Comparison of ENCODE assay signal across 28 cellular contexts in the genomic region with DNA sequence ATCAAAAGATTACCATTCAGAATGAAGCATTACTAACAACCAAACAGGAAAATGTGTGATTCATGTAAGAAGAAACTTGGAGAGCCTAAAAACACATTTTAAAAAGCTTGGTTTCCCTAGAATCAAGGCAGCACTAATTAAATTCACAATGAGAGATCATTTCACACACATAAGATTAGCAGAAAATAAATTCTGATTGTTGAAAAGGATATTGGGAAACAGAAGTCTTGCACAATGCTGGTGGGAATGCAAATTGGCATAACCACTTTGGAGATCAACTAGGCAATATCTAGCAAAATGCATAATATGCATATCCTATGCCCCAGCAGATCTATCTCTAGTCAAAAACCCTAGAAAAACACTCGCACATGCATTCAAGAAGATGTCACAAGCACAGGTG.
"Had no signal": no experiment of that assay in that cellular context is flagged by ENCODE, and none has a peak within 500 bp of the region (broad histone marks: within the 10 kb centered on the region; RNA-seq: fewer than 3 reads in every experiment).

No MANE protein-coding gene starts in this region.

- ATAC-seq: left colon; left lung; mucosa of descending colon; naive thymus-derived CD4-positive, alpha-beta T cell; natural killer cell treated with Interleukin-12 subunit alpha and Interleukin-12 subunit beta and Interleukin-15 and Interleukin-18, amount 100 ng/mL, for 72 hours; sciatic nerve; stimulated activated naive B cell treated with anti-CD40 and anti-IgM and Interleukin-4, amounts not matched to agents 10 μg/mL and 1 μg/mL and 100 μg/mL, for 72 hours; stimulated activated naive CD8-positive, alpha-beta T cell treated with anti-CD3 and anti-CD28 coated beads, Interleukin-15, Interleukin-2, amounts not matched to agents 100 U/mL and 50 U/mL, for 24 hours had no signal

- H3K27me3 Mint-ChIP-seq: memory B cell had no signal

- H3K36me3 Mint-ChIP-seq: immature natural killer cell; memory B cell; naive thymus-derived CD4-positive, alpha-beta T cell; natural killer cell treated with Interleukin-12 subunit alpha and Interleukin-12 subunit beta and Interleukin-15 and Interleukin-18, amount 100 ng/mL, for 72 hours had no signal

- DNase-seq: hippocampal formation; immature natural killer cell; kidney; left colon; left lung; midbrain; mucosa of descending colon; naive thymus-derived CD4-positive, alpha-beta T cell; ovary; stimulated activated CD4-positive, alpha-beta T cell treated with anti-CD3 and anti-CD28 coated beads, Interleukin-12 subunit alpha, Interleukin-12 subunit beta, amount 100 ng/mL, for 4 hours; stimulated activated CD4-positive, alpha-beta T cell treated with anti-CD3 and anti-CD28 coated beads, Interleukin-15, amount 100 ng/mL, for 24 hours; stimulated activated CD4-positive, alpha-beta T cell treated with anti-CD3 and anti-CD28 coated beads, Interleukin-2, amount 100 ng/mL, for 24 hours; stimulated activated CD4-positive, alpha-beta T cell treated with anti-CD3 and anti-CD28 coated beads, Interleukin-4, amount 100 ng/mL, for 1 hour; stimulated activated naive B cell treated with anti-CD40 and anti-IgM and Interleukin-4, amounts not matched to agents 10 μg/mL and 1 μg/mL and 100 μg/mL, for 72 hours; stimulated activated naive CD8-positive, alpha-beta T cell treated with anti-CD3 and anti-CD28 coated beads, Interleukin-15, Interleukin-2, amounts not matched to agents 100 U/mL and 50 U/mL, for 24 hours; stomach; testis; thyroid gland; transverse colon; upper lobe of left lung had no signal

- H3K27me3 ChIP-seq: left lung, ovary, right atrium auricular region, stomach, testis, thyroid gland, upper lobe of left lung, vagina had no signal

- H3K27ac ChIP-seq: left lung, ovary, right atrium auricular region, skin epidermis, stomach, testis, thyroid gland, transverse colon, upper lobe of left lung, vagina had no signal

- H3K9me3 ChIP-seq: left lung, mucosa of descending colon, ovary, right atrium auricular region, testis, thyroid gland, transverse colon, upper lobe of left lung, vagina had no signal

- H3K27ac Mint-ChIP-seq: immature natural killer cell; memory B cell; naive thymus-derived CD4-positive, alpha-beta T cell; natural killer cell treated with Interleukin-12 subunit alpha and Interleukin-12 subunit beta and Interleukin-15 and Interleukin-18, amount 100 ng/mL, for 72 hours; progenitor cell of endocrine pancreas; stimulated activated naive B cell treated with anti-CD40 and anti-IgM and Interleukin-4, amounts not matched to agents 10 μg/mL and 1 μg/mL and 100 μg/mL, for 72 hours had no signal

- H3K4me1 Mint-ChIP-seq: immature natural killer cell; memory B cell; naive thymus-derived CD4-positive, alpha-beta T cell; stimulated activated naive B cell treated with anti-CD40 and anti-IgM and Interleukin-4, amounts not matched to agents 10 μg/mL and 1 μg/mL and 100 μg/mL, for 72 hours had no signal

- H3K9me3 Mint-ChIP-seq: memory B cell; natural killer cell treated with Interleukin-12 subunit alpha and Interleukin-12 subunit beta and Interleukin-15 and Interleukin-18, amount 100 ng/mL, for 72 hours had no signal

- H3K4me1 ChIP-seq: left lung, right atrium auricular region, stomach, testis, thyroid gland, transverse colon, upper lobe of left lung, vagina had no signal

- H3K36me3 ChIP-seq: left lung, ovary, right atrium auricular region, stomach, thyroid gland, transverse colon, upper lobe of left lung, vagina had no signal

- H3K4me3 ChIP-seq: left lung, lung, mucosa of descending colon, ovary, right atrium auricular region, skin epidermis, stomach, testis, thyroid gland, transverse colon, upper lobe of left lung, vagina had no signal

- H3K4me3 Mint-ChIP-seq: immature natural killer cell; memory B cell; naive thymus-derived CD4-positive, alpha-beta T cell; natural killer cell treated with Interleukin-12 subunit alpha and Interleukin-12 subunit beta and Interleukin-15 and Interleukin-18, amount 100 ng/mL, for 72 hours; stimulated activated naive B cell treated with anti-CD40 and anti-IgM and Interleukin-4, amounts not matched to agents 10 μg/mL and 1 μg/mL and 100 μg/mL, for 72 hours had no signal
